In the genomic region with DNA sequence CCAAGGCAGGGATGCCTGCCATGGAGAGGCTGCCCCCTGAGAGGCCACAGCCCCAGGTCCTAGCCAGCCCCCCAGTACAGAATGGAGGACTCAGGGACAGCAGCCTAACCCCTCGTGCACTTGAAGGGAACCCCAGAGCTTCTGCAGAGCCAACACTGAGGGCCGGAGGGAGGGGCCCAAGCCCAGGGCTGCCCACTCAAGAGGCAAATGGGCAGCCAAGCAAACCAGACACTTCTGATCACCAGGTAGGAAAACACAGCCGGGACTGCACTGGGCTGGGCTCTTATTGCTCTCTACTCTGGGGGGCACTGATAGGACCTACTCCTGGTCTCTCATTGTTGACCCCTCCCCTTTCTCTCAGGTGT, we compare ENCODE assay signal across 20 cellular contexts. TPM values are rescaled to one million over a fixed set of nuclear protein-coding genes. Genes with fewer than 3 reads are reported as not detected.
A peak's percentile ranks its signal among the peaks of the same experiment; 100 is the strongest.
DNase-seq lines count a peak whose midpoint lies in the region; ATAC-seq and TF ChIP-seq lines count a peak whose summit lies in the region.
"Had no signal": no experiment of that assay in that cellular context is flagged by ENCODE, and none has a peak within 500 bp of the region (broad histone marks: within the 10 kb centered on the region; RNA-seq: fewer than 3 reads in every experiment).

No MANE protein-coding gene starts in this region.

- ATAC-seq in CD4-positive, alpha-beta T cell (ENCODE audit: poor library complexity): no peak
- ATAC-seq: GM12878 had no signal

- TF ChIP-seq POLR2A in thyroid gland (IDR thresholded peaks at IDR 0.05): no peak

- intact Hi-C loops in CD4-positive, alpha-beta T cell (cut with DNase I, micrococcal nuclease): no loop called here
- intact Hi-C loops in thyroid gland (cut with DNase I): no loop called here

- CTCF ChIA-PET in CD4-positive, alpha-beta T cell (lab: Charles Lee): no interaction called here

- no peak overlapping the region for H3K27ac ChIP-seq in CD4-positive, alpha-beta T cell (ENCODE audit: low read depth, low read length)
- no peak overlapping the region for H3K27ac ChIP-seq in thyroid gland
- H3K27ac ChIP-seq: BLaER1, C4-2B, GM23248 had no signal

- POLR2A ChIA-PET in CD4-positive, alpha-beta T cell (lab: Charles Lee): no interaction called here

- no peak overlapping the region for H3K27ac Mint-ChIP-seq in CD4-positive, alpha-beta T cell
- H3K27ac Mint-ChIP-seq in IgD-negative memory B cell (peak overlapping the region in 2 of 3 donors; percentile 28 to 88), endothelial cell (ENCODE audit: unreplicated experiment) (peak overlapping the region; percentile 72)
- H3K27ac Mint-ChIP-seq: B cell had no signal

- no peaks in the 10 kb centered on the region for H3K36me3 ChIP-seq in thyroid gland

- H3K4me3 Mint-ChIP-seq in CD4-positive, alpha-beta T cell: peak overlapping the region; percentile 15
- H3K4me3 Mint-ChIP-seq in IgD-negative memory B cell: peak overlapping the region in 1 of 4 donors; percentile 38
- H3K4me3 Mint-ChIP-seq in endothelial cell (ENCODE audit: unreplicated experiment): no peak overlapping the region
- H3K4me3 Mint-ChIP-seq: B cell had no signal

- H3K4me1 ChIP-seq in thyroid gland: peaks cover 23 to 30% of the 10 kb centered on the region in 2 donors

- H3K27me3 Mint-ChIP-seq in CD4-positive, alpha-beta T cell: no peaks in the 10 kb centered on the region
- H3K27me3 Mint-ChIP-seq in IgD-negative memory B cell: no peaks in the 10 kb centered on the region
- peaks cover 6% of the 10 kb centered on the region for H3K27me3 Mint-ChIP-seq in endothelial cell (ENCODE audit: unreplicated experiment)
- H3K27me3 Mint-ChIP-seq: B cell; CD4-positive, CD25-positive, alpha-beta regulatory T cell; CD8-positive, alpha-beta memory T cell had no signal

- H3K4me3 ChIP-seq in thyroid gland (replicated peaks in 1 of 3): no peak overlapping the region
- H3K4me3 ChIP-seq: BLaER1, GM12878, GM23248 had no signal

- no peaks in the 10 kb centered on the region for H3K9me3 Mint-ChIP-seq in CD4-positive, alpha-beta T cell
- H3K9me3 Mint-ChIP-seq in IgD-negative memory B cell (no peaks in the 10 kb centered on the region), endothelial cell (ENCODE audit: unreplicated experiment) (no peaks in the 10 kb centered on the region)
- H3K9me3 Mint-ChIP-seq: CD4-positive, CD25-positive, alpha-beta regulatory T cell; CD8-positive, alpha-beta memory T cell had no signal

- TF ChIP-seq CTCF in CD4-positive, alpha-beta T cell (IDR thresholded peaks at IDR 0.05): no peak
- TF ChIP-seq CTCF in endothelial cell (IDR thresholded peaks at IDR 0.05; ENCODE audit: unreplicated experiment) (no peak), thyroid gland (IDR thresholded peaks at IDR 0.05) (no peak)

- H3K9me3 ChIP-seq in CD4-positive, alpha-beta T cell (ENCODE audit: control insufficient read depth, low read length): no peaks in the 10 kb centered on the region
- H3K9me3 ChIP-seq in thyroid gland: no peaks in the 10 kb centered on the region
- H3K9me3 ChIP-seq: BLaER1 had no signal

- 40 to 66% methylated on average over 3 of the region's 3 CpGs for WGBS in thyroid gland, 2 donors

- no peak for DNase-seq in CD4-positive, alpha-beta T cell
- DNase-seq in endothelial cell (ENCODE audit: low spot score) (no peak), thyroid gland (peak; percentile 38 to 70), H4 (ENCODE audit: low spot score) (no peak), NCI-H69 (lab: John Stamatoyannopoulos, UW) (no peak), NCI-H1092 treated with DMSO at 0.1 percent for 48 hours (lab: John Stamatoyannopoulos, UW) (no peak), NCI-H2029 (lab: John Stamatoyannopoulos, UW) (no peak)
- DNase-seq: CD4-positive, CD25-positive, alpha-beta regulatory T cell; CD8-positive, alpha-beta memory T cell; DMS 273 treated with DMSO at 0.1 percent for 48 hours; DMS79; EL; GDM1; GM23248; HCEC 1CT had no signal

- peaks cover 21% of the 10 kb centered on the region for H3K4me1 Mint-ChIP-seq in CD4-positive, alpha-beta T cell (ENCODE audit: low read depth)
- H3K4me1 Mint-ChIP-seq in IgD-negative memory B cell (peaks cover 16 to 18% (median 17%) of the 10 kb centered on the region in 3 donors), endothelial cell (ENCODE audit: unreplicated experiment) (peaks cover 53% of the 10 kb centered on the region)

- H3K36me3 Mint-ChIP-seq in CD4-positive, alpha-beta T cell (ENCODE audit: low read depth): peaks cover 46% of the 10 kb centered on the region
- H3K36me3 Mint-ChIP-seq in IgD-negative memory B cell (peaks cover 5% of the 10 kb centered on the region), endothelial cell (ENCODE audit: low read depth, unreplicated experiment) (peaks cover 15% of the 10 kb centered on the region)

- H3K27me3 ChIP-seq in CD4-positive, alpha-beta T cell (ENCODE audit: control insufficient read depth, insufficient read depth, low read length): no peaks in the 10 kb centered on the region
- no peaks in the 10 kb centered on the region for H3K27me3 ChIP-seq in thyroid gland
- H3K27me3 ChIP-seq: BLaER1 had no signal

RNA-seq across cellular contexts. Expression of a gene that starts 3.2 kb away (rescaled TPM):
- total RNA-seq in CD4-positive, alpha-beta T cell: 10 to 100 TPM; 10.9 to 11.4 TPM
- polyA plus RNA-seq in IgD-negative memory B cell: 5.9 TPM
- total RNA-seq in endothelial cell (ENCODE audit: unreplicated experiment) (17.4 TPM), thyroid gland (1 to 10 TPM; 2.4 to 5.7 (median 4.6) TPM)
- total RNA-seq in H4 (2014; rRNA removed; shearing (Covaris generic)): 4.5 and 8.4 TPM in 2 replicates

RNA-seq across cellular contexts. Expression of a gene that starts 3.4 kb away (rescaled TPM):
- total RNA-seq in CD4-positive, alpha-beta T cell: 10 to 100 TPM; 51.1 to 52.7 TPM
- polyA plus RNA-seq in IgD-negative memory B cell: 96.1 TPM
- 84.9 TPM for total RNA-seq in endothelial cell (ENCODE audit: unreplicated experiment)
- 10 to 100 TPM; 44.2 to 62.7 (median 54.6) TPM for total RNA-seq in thyroid gland
- total RNA-seq in H4 (2014; rRNA removed; shearing (Covaris generic)): 76.5 and 82.1 TPM in 2 replicates

RNA-seq across cellular contexts. Expression of a gene that starts 11.2 kb away (rescaled TPM):
- total RNA-seq in CD4-positive, alpha-beta T cell: 10 to 100 TPM; 79.8 to 86.8 TPM
- 9.9 TPM for polyA plus RNA-seq in IgD-negative memory B cell
- total RNA-seq in endothelial cell (ENCODE audit: unreplicated experiment) (63.3 TPM), thyroid gland (10 to 100 TPM; 15.2 to 28.3 (median 22.7) TPM)
- total RNA-seq in H4 (2014; rRNA removed; shearing (Covaris generic)): 5.9 and 11.0 TPM in 2 replicates

RNA-seq across cellular contexts. Expression of a gene that starts 21.2 kb away (rescaled TPM):
- 100 to 1,000 TPM; 159 to 161 TPM for total RNA-seq in CD4-positive, alpha-beta T cell
- 57.6 TPM for polyA plus RNA-seq in IgD-negative memory B cell
- 149 TPM for total RNA-seq in endothelial cell (ENCODE audit: unreplicated experiment)
- total RNA-seq in thyroid gland: 100 to 1,000 TPM in 1 of 4 donors, 10 to 100 TPM in 3; 82.1 to 103 (median 89.7) TPM
- 24.3 and 40.7 TPM in 2 replicates for total RNA-seq in H4 (2014; rRNA removed; shearing (Covaris generic))

RNA-seq across cellular contexts. Expression of a gene that starts 42.0 kb away (rescaled TPM):
- total RNA-seq in CD4-positive, alpha-beta T cell: under 1 TPM; 0.30 to 0.31 TPM
- polyA plus RNA-seq in IgD-negative memory B cell: not detected
- total RNA-seq in endothelial cell (ENCODE audit: unreplicated experiment): 239 TPM
- 10 to 100 TPM in 1 of 4 donors, 1 to 10 TPM in 3; 5.4 to 11.7 (median 8.3) TPM for total RNA-seq in thyroid gland
- 4.4 and 4.8 TPM in 2 replicates for total RNA-seq in H4 (2014; rRNA removed; shearing (Covaris generic))

Comparison
In these comparisons a context has a peak if more than half of its experiments do, and no peak if none do; other contexts are left out.
1. DNase-seq: peak in thyroid gland (2 of 2); none in CD4-positive, alpha-beta T cell (0 of 10), endothelial cell (single experiment), H4 (single experiment), NCI-H69 (single experiment), NCI-H1092 treated with DMSO at 0.1 percent for 48 hours (single experiment) and NCI-H2029 (single experiment).